Comparison of ENCODE assay signal across 9 cellular contexts in genomic region chr15:74841761-74842385, GRCh38. TPM values are rescaled to one million over a fixed set of nuclear protein-coding genes. Genes with fewer than 3 reads are reported as not detected.
A peak's percentile ranks its signal among the peaks of the same experiment; 100 is the strongest.
DNase-seq lines count a peak whose midpoint lies in the region; ATAC-seq and TF ChIP-seq lines count a peak whose summit lies in the region.
"Had no signal": no experiment of that assay in that cellular context is flagged by ENCODE, and none has a peak within 500 bp of the region (broad histone marks: within the 10 kb centered on the region; RNA-seq: fewer than 3 reads in every experiment).

No MANE protein-coding gene starts in this region.

- H3K23me2 ChIP-seq in H9 (ENCODE audit: insufficient read length, low read depth, low read length, poor library complexity, severe bottlenecking): peaks cover 6% of the 10 kb centered on the region

- H4K20me1 ChIP-seq in H9 (ENCODE audit: control insufficient read depth, insufficient read depth, insufficient read length): peaks cover 3% of the 10 kb centered on the region

- H3K4me3 Mint-ChIP-seq in H9 (peak overlapping the region; percentile 89 to 90), WTC11 (peak overlapping the region; percentile 87), glutamatergic neuron (ENCODE audit: unreplicated experiment) (peak overlapping the region; percentile 88)

- ATAC-seq in WTC11 (no peak), GM18870 (IDR thresholded peaks at IDR 0.05; ENCODE audit: unreplicated experiment) (no peak)

- H3K4me1 Mint-ChIP-seq in H9 (peaks cover 20 to 35% of the 10 kb centered on the region in 2 experiments), WTC11 (peaks cover 21% of the 10 kb centered on the region), glutamatergic neuron (ENCODE audit: low read depth, unreplicated experiment) (peaks cover 12% of the 10 kb centered on the region)

- H3K4me3 ChIP-seq in skin epidermis: peak overlapping the region; percentile 71 to 93 (median 83)

- H3K27me3 Mint-ChIP-seq in H9 (ENCODE audit: low read depth): no peaks in the 10 kb centered on the region
- no peaks in the 10 kb centered on the region for H3K27me3 Mint-ChIP-seq in WTC11 (ENCODE audit: low read depth)
- H3K27me3 Mint-ChIP-seq in glutamatergic neuron (ENCODE audit: unreplicated experiment): peaks cover 9% of the 10 kb centered on the region

- peak overlapping the region; percentile 11 for H3K9ac ChIP-seq in H9 (ENCODE audit: extremely low read depth, insufficient read length, low read length)

- no peak overlapping the region for H2AK5ac ChIP-seq in H9 (ENCODE audit: insufficient read length, low read length)

- no CpG with 5 or more reads among the region's 14 CpGs for WGBS in H9 (ENCODE audit: extremely low coverage, insufficient read length, low lambda C conversion rate)

- no peak overlapping the region for H2BK15ac ChIP-seq in H9 (ENCODE audit: low read depth, low read length)

- no peak overlapping the region for H3K23ac ChIP-seq in H9 (ENCODE audit: insufficient read length, low read depth, low read length)

- H2BK120ac ChIP-seq in H9 (ENCODE audit: low read depth, low read length, poor library complexity, severe bottlenecking): no peak overlapping the region

- no peak overlapping the region for H3K4ac ChIP-seq in H9 (ENCODE audit: low read depth, low read length)

- no peak overlapping the region for H2BK12ac ChIP-seq in H9 (ENCODE audit: insufficient read length, low read depth, low read length)

- H3K4me1 ChIP-seq in H9 (ENCODE audit: insufficient read depth, low read length): no peaks in the 10 kb centered on the region; the same call in 1 of the 2 replicates

- H3K36me3 Mint-ChIP-seq in H9 (ENCODE audit: insufficient read depth in 1 of 3, low read depth in 3 of 3): peaks cover 9 to 36% (median 31%) of the 10 kb centered on the region in 3 experiments
- H3K36me3 Mint-ChIP-seq in WTC11: peaks cover 3% of the 10 kb centered on the region
- no peaks in the 10 kb centered on the region for H3K36me3 Mint-ChIP-seq in glutamatergic neuron (ENCODE audit: unreplicated experiment)

- H2AFZ ChIP-seq in H9 (ENCODE audit: low read length): no peak overlapping the region

- no peak overlapping the region for H3K56ac ChIP-seq in H9 (ENCODE audit: insufficient read length, low read depth, low read length)

- no peak overlapping the region for H2BK20ac ChIP-seq in H9 (ENCODE audit: low read depth, low read length, poor library complexity, severe bottlenecking)

- TF ChIP-seq CTCF in H9 (conservative IDR thresholded peaks at IDR 0.05) (no peak), WTC11 (IDR thresholded peaks at IDR 0.05) (no peak), glutamatergic neuron (IDR thresholded peaks at IDR 0.05; ENCODE audit: partially characterized antibody, unreplicated experiment) (no peak)

- H4K91ac ChIP-seq in H9 (ENCODE audit: insufficient read length, low read depth, low read length): no peak overlapping the region

- no peak overlapping the region for H2BK5ac ChIP-seq in H9 (ENCODE audit: insufficient read length, low read length)

- no peak overlapping the region for H3K18ac ChIP-seq in H9 (ENCODE audit: insufficient read length, low read depth, low read length)

- H3K14ac ChIP-seq in H9 (ENCODE audit: insufficient read depth, low read length): no peak overlapping the region

- H3K27ac ChIP-seq in H9 (ENCODE audit: insufficient read length, low read depth, low read length): no peak overlapping the region
- H3K27ac ChIP-seq in skin epidermis: peak overlapping the region in 15 of 21 experiments; percentile 76 to 96 (median 88)

- H3T11ph ChIP-seq in H9 (ENCODE audit: low read length): no peak overlapping the region

- H3K79me1 ChIP-seq in H9 (ENCODE audit: insufficient read depth, low read depth, low read length, poor library complexity, severe bottlenecking): no peaks in the 10 kb centered on the region

- no peaks in the 10 kb centered on the region for H3K9me3 ChIP-seq in H9 (ENCODE audit: control insufficient read depth, low read depth, low read length)

- H3K79me2 ChIP-seq in H9 (ENCODE audit: insufficient read depth, low read length): no peaks in the 10 kb centered on the region

- H3K27me3 ChIP-seq in H9 (ENCODE audit: insufficient read depth, low read length): no peaks in the 10 kb centered on the region

- H3K9me3 Mint-ChIP-seq in H9 (no peaks in the 10 kb centered on the region), WTC11 (no peaks in the 10 kb centered on the region), glutamatergic neuron (ENCODE audit: unreplicated experiment) (peaks cover 4% of the 10 kb centered on the region)

- CTCF ChIA-PET in WTC11 (lab: Charles Lee): interaction anchor here (0.6 to 5.1 kb wide), 24 partner anchors 14 to 211 kb away, joined by 3 to 34 read pairs (median 5); partner anchors contain the start of genes CPLX3, CSK, FAM219B and MPI

- H3K27ac Mint-ChIP-seq in H9 (peak overlapping the region in 1 of 3 experiments; percentile 7; a peak in 3 of 7 replicates), WTC11 (peak overlapping the region; percentile 70; the same call in 1 of the 2 replicates), glutamatergic neuron (ENCODE audit: unreplicated experiment) (no peak overlapping the region)

- H4K8ac ChIP-seq in H9 (replicated peaks; ENCODE audit: insufficient read length, low read depth, low read length): no peak overlapping the region

- H4K5ac ChIP-seq in H9 (ENCODE audit: insufficient read length, low read depth, low read length): no peak overlapping the region

- H3K4me2 ChIP-seq in H9 (ENCODE audit: insufficient read depth, insufficient read length, low read length): peak overlapping the region; percentile 64

- DNase-seq in H9 (no peak), WTC11 (ENCODE audit: low spot score) (no peak), glutamatergic neuron (no peak), hippocampal formation (lab: John Stamatoyannopoulos, UW) (no peak), NCI-H2171 treated with DMSO at 0.1 percent for 48 hours (lab: John Stamatoyannopoulos, UW) (no peak), COR-L47 (lab: John Stamatoyannopoulos, UW) (no peak)

- POLR2A ChIA-PET in WTC11 (lab: Charles Lee): interaction anchor here (0.6 to 1.6 kb wide), 8 partner anchors 14 to 82 kb away, joined by 3 to 8 read pairs (median 4); partner anchors contain the start of genes CPLX3 and FAM219B

TF ChIP-seq in WTC11, 78 proteins besides CTCF, POLR2A, EP300 and RAD21 (continues in another document):
- TF ChIP-seq HMGA2 (CRISPR knock-in tag; IDR thresholded peaks at IDR 0.05): no peak
- no peak for TF ChIP-seq FOXJ3 (CRISPR knock-in tag; IDR thresholded peaks at IDR 0.05; ENCODE audit: borderline replicate concordance)
- no peak for TF ChIP-seq USF1 (CRISPR knock-in tag; IDR thresholded peaks at IDR 0.05)
- TF ChIP-seq ZNF281 (CRISPR knock-in tag; IDR thresholded peaks at IDR 0.05): no peak
- TF ChIP-seq, protein P1, sequence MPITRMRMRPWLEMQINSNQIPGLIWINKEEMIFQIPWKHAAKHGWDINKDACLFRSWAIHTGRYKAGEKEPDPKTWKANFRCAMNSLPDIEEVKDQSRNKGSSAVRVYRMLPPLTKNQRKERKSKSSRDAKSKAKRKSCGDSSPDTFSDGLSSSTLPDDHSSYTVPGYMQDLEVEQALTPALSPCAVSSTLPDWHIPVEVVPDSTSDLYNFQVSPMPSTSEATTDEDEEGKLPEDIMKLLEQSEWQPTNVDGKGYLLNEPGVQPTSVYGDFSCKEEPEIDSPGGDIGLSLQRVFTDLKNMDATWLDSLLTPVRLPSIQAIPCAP (CRISPR knock-in tag; IDR thresholded peaks at IDR 0.05): no peak
- no peak for TF ChIP-seq MXD4 (CRISPR knock-in tag; IDR thresholded peaks at IDR 0.05; ENCODE audit: borderline replicate concordance)
- no peak for TF ChIP-seq ESRRA (CRISPR knock-in tag; IDR thresholded peaks at IDR 0.05; ENCODE audit: borderline replicate concordance)
- TF ChIP-seq ATF1 (CRISPR knock-in tag; IDR thresholded peaks at IDR 0.05): no peak
- TF ChIP-seq ZNF671 (CRISPR knock-in tag; IDR thresholded peaks at IDR 0.05): no peak
- TF ChIP-seq ZNF232 (CRISPR knock-in tag; IDR thresholded peaks at IDR 0.05): no peak

RNA-seq across cellular contexts. Expression of gene ULK3, which starts 1.1 kb away (rescaled TPM):
- total RNA-seq in H9 (2021) (31.1 and 34.0 TPM in 2 replicates), WTC11 (2021) (34.4 to 38.9 TPM (median 37.4 TPM) in 3 replicates), glutamatergic neuron (ENCODE audit: unreplicated experiment) (46.5 TPM)

RNA-seq across cellular contexts. Expression of gene CPLX3, which starts 15.4 kb away (rescaled TPM):
- total RNA-seq in H9 (2021) (not detected in 2 replicates), WTC11 (2021) (0.09 to 0.21 TPM (median 0.09 TPM) in 3 replicates), glutamatergic neuron (ENCODE audit: unreplicated experiment) (0.32 TPM)
- total RNA-seq: lung microvascular endothelial cell had no signal

RNA-seq across cellular contexts. Expression of gene LMAN1L, which starts 29.2 kb away (rescaled TPM):
- not detected in 2 replicates for total RNA-seq in H9 (2021)
- total RNA-seq in WTC11 (2021): not detected in 3 replicates
- total RNA-seq in glutamatergic neuron (ENCODE audit: unreplicated experiment): not detected
- total RNA-seq: lung microvascular endothelial cell had no signal

RNA-seq across cellular contexts. Expression of gene SCAMP2, which starts 31.3 kb away (rescaled TPM):
- total RNA-seq in H9 (2021): 49.0 and 50.2 TPM in 2 replicates
- total RNA-seq in WTC11 (2021): 38.0 to 47.0 TPM (median 39.0 TPM) in 3 replicates
- 35.6 TPM for total RNA-seq in glutamatergic neuron (ENCODE audit: unreplicated experiment)

RNA-seq across cellular contexts. Expression of gene MPI, which starts 48.0 kb away (rescaled TPM):
- total RNA-seq in H9 (2021) (55.0 and 57.5 TPM in 2 replicates), WTC11 (2021) (36.3 to 65.1 TPM (median 59.8 TPM) in 3 replicates), glutamatergic neuron (ENCODE audit: unreplicated experiment) (33.1 TPM)
